ENCODE assay signal across 14 cellular contexts in the genomic region with DNA sequence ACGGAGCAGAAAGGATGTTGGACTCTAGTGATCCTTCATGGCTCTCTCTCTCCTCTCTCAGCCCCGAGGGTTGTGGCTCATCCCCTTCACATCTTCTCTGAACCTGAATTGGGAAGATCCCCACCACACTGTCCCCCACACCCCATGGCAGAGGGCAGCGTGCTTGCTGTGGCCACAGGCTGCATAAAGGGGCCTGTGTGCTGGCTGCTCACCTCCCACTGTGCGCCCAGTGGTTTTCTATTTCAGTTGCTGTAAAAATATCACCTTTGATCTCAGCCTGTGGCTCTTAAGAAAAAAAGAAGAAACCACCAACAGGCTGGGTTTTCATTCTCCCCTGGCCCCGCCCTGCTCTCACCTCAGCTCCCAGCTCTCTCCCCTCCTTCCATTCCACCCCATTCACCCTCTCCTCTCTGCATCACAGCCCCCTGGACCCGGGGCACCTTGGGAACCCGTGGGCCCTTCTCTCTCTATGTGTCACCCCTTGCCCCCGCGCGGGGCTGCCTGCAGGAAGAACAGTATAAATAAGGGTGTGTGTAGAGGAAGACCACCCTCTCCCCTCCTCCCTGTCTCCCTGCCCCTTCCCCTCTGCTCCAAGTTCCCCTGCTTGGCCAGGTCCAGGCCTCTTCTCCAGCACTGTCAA. TPM values are rescaled to one million over a fixed set of nuclear protein-coding genes. Genes with fewer than 3 reads are reported as not detected.
DNase-seq lines count a peak whose midpoint lies in the region; ATAC-seq and TF ChIP-seq lines count a peak whose summit lies in the region.
"Had no signal": no experiment of that assay in that cellular context is flagged by ENCODE, and none has a peak within 500 bp of the region (broad histone marks: within the 10 kb centered on the region; RNA-seq: fewer than 3 reads in every experiment).

No MANE protein-coding gene starts in this region.

- H3K27ac Mint-ChIP-seq in T-cell (peak overlapping the region; percentile 79 to 86), mesothelial cell of epicardium (no peak overlapping the region)
- H3K27ac Mint-ChIP-seq in activated naive CD8-positive, alpha-beta T cell, result peak overlapping the region; percentile 5
- peak overlapping the region; percentile 15 for H3K27ac Mint-ChIP-seq in stimulated activated memory B cell treated with anti-CD40 and anti-IgM and Interleukin-4, amounts not matched to agents 10 μg/mL and 1 μg/mL and 100 μg/mL, for 72 hours

- H3K27me3 Mint-ChIP-seq in T-cell, result peaks cover 0 to 8% of the 10 kb centered on the region in 2 donors
- no peaks in the 10 kb centered on the region for H3K27me3 Mint-ChIP-seq in activated naive CD8-positive, alpha-beta T cell
- H3K27me3 Mint-ChIP-seq in stimulated activated memory B cell treated with anti-CD40 and anti-IgM and Interleukin-4, amounts not matched to agents 10 μg/mL and 1 μg/mL and 100 μg/mL, for 72 hours, result peaks cover 7% of the 10 kb centered on the region
- H3K27me3 Mint-ChIP-seq in mesothelial cell of epicardium (ENCODE audit: low read depth), result peaks cover 5% of the 10 kb centered on the region

- H3K4me3 Mint-ChIP-seq in T-cell, result peak overlapping the region; percentile 57 to 93 (median 61)
- H3K4me3 Mint-ChIP-seq in activated naive CD8-positive, alpha-beta T cell, result peak overlapping the region; percentile 43
- H3K4me3 Mint-ChIP-seq in stimulated activated memory B cell treated with anti-CD40 and anti-IgM and Interleukin-4, amounts not matched to agents 10 μg/mL and 1 μg/mL and 100 μg/mL, for 72 hours, result peak overlapping the region; percentile 33
- H3K4me3 Mint-ChIP-seq in mesothelial cell of epicardium, result no peak overlapping the region

- peak; percentile 21 to 24 for DNase-seq in activated CD4-positive, alpha-beta T cell treated with anti-CD3 and anti-CD28 coated beads for 4 hours
- DNase-seq in activated CD4-positive, alpha-beta T cell treated with anti-CD3 and anti-CD28 coated beads for 1 hour, result no peak
- DNase-seq in T-cell (peak in 29 of 34 experiments; percentile 17 to 61 (median 44)), SHP77 (lab: John Stamatoyannopoulos, UW) (no peak), mesothelial cell of epicardium (ENCODE audit: low spot score in 2 of 2, unreplicated experiment in 2 of 2) (no peak)
- DNase-seq: GF-D8, lower lobe of right lung, NCI-H2029 treated with DMSO at 0.1 percent for 48 hours had no signal

- no peaks in the 10 kb centered on the region for H3K9me3 Mint-ChIP-seq in T-cell
- H3K9me3 Mint-ChIP-seq in activated naive CD8-positive, alpha-beta T cell (ENCODE audit: low read depth), result no peaks in the 10 kb centered on the region
- H3K9me3 Mint-ChIP-seq in stimulated activated memory B cell treated with anti-CD40 and anti-IgM and Interleukin-4, amounts not matched to agents 10 μg/mL and 1 μg/mL and 100 μg/mL, for 72 hours, result no peaks in the 10 kb centered on the region
- no peaks in the 10 kb centered on the region for H3K9me3 Mint-ChIP-seq in mesothelial cell of epicardium

- no peak for TF ChIP-seq CTCF in mesothelial cell of epicardium (IDR thresholded peaks at IDR 0.05; ENCODE audit: unreplicated experiment)

- H3K4me1 Mint-ChIP-seq in T-cell (peaks cover 42 to 61% (median 54%) of the 10 kb centered on the region in 3 donors), mesothelial cell of epicardium (peaks cover 2% of the 10 kb centered on the region)
- peaks cover 33% of the 10 kb centered on the region for H3K4me1 Mint-ChIP-seq in activated naive CD8-positive, alpha-beta T cell (ENCODE audit: low read depth)
- peaks cover 41% of the 10 kb centered on the region for H3K4me1 Mint-ChIP-seq in stimulated activated memory B cell treated with anti-CD40 and anti-IgM and Interleukin-4, amounts not matched to agents 10 μg/mL and 1 μg/mL and 100 μg/mL, for 72 hours

- H3K36me3 Mint-ChIP-seq in T-cell (no peaks in the 10 kb centered on the region), mesothelial cell of epicardium (no peaks in the 10 kb centered on the region)
- H3K36me3 Mint-ChIP-seq in activated naive CD8-positive, alpha-beta T cell, result no peaks in the 10 kb centered on the region
- H3K36me3 Mint-ChIP-seq in stimulated activated memory B cell treated with anti-CD40 and anti-IgM and Interleukin-4, amounts not matched to agents 10 μg/mL and 1 μg/mL and 100 μg/mL, for 72 hours, result no peaks in the 10 kb centered on the region

- ATAC-seq in T-cell (replicated peaks in 1 of 4) (peak; percentile 46 to 54 (median 51)), HG03571 (IDR thresholded peaks at IDR 0.05; ENCODE audit: unreplicated experiment) (no peak)
- ATAC-seq in stimulated activated memory B cell treated with anti-CD40 and anti-IgM and Interleukin-4, amounts not matched to agents 10 μg/mL and 1 μg/mL and 100 μg/mL, for 72 hours, result no peak
- ATAC-seq: A549; activated CD4-positive, CD25-positive, alpha-beta regulatory T cell treated with anti-CD3 and anti-CD28 coated beads, Interleukin-2, amount 50 U/mL, for 24 hours; lower lobe of right lung had no signal

- CTCF ChIA-PET in T-cell (lab: Charles Lee), result interaction anchor here in 1 of 2 donors (2.3 kb wide), 1 partner anchor 24 kb away, joined by 7 read pairs; no protein-coding TSS in a partner anchor

- POLR2A ChIA-PET in T-cell (lab: Charles Lee), result no interaction called here

RNA-seq across cellular contexts. Expression of gene WNT11, which starts 25.8 kb away (rescaled TPM):
- total RNA-seq in T-cell (1 to 10 TPM in 1 of 5 donors, under 1 TPM in 3, not detected in 1; 0.47 to 1.3 (median 0.89) TPM), mesothelial cell of epicardium (22.5 to 24.1 TPM (median 22.8 TPM) in 3 replicates)
- total RNA-seq: bronchial epithelial cell had no signal

Comparison
In these comparisons a context has a peak if more than half of its experiments do, and no peak if none do; other contexts are left out.
1. DNase-seq: peak in activated CD4-positive, alpha-beta T cell treated with anti-CD3 and anti-CD28 coated beads for 4 hours (2 of 2) and T-cell (29 of 34); none in activated CD4-positive, alpha-beta T cell treated with anti-CD3 and anti-CD28 coated beads for 1 hour (single experiment), SHP77 (0 of 2) and mesothelial cell of epicardium (0 of 2).
2. ATAC-seq: peak in T-cell (4 of 4); none in stimulated activated memory B cell treated with anti-CD40 and anti-IgM and Interleukin-4, amounts not matched to agents 10 μg/mL and 1 μg/mL and 100 μg/mL, for 72 hours (single experiment) and HG03571 (single experiment).
3. RNA of gene WNT11, which starts 25.8 kb away (total RNA-seq): 22.5 to 24.1 TPM in mesothelial cell of epicardium; 0.47 to 1.3 TPM in T-cell; every median in the first group is over 10 times any median in the second.